Comparison of ENCODE assay signal across 8 cellular contexts in genomic region chr14:24311837-24312615, GRCh38. TPM values are rescaled to one million over a fixed set of nuclear protein-coding genes. Genes with fewer than 3 reads are reported as not detected.
DNase-seq lines count a peak whose midpoint lies in the region; ATAC-seq and TF ChIP-seq lines count a peak whose summit lies in the region.

No MANE protein-coding gene starts in this region.

- H3K9me3 Mint-ChIP-seq in progenitor cell of endocrine pancreas (ENCODE audit: low read depth) = no peaks in the 10 kb centered on the region

- peaks cover 63 to 83% of the 10 kb centered on the region in 2 donors for H3K4me1 ChIP-seq in duodenal mucosa (ENCODE audit: control insufficient read depth in 1 of 2, insufficient read depth in 2 of 2, low read length in 2 of 2)
- peaks cover 7% of the 10 kb centered on the region for H3K4me1 ChIP-seq in parathyroid adenoma

- H3K36me3 ChIP-seq in duodenal mucosa (ENCODE audit: control insufficient read depth in 1 of 2, insufficient read depth in 2 of 2, low read length in 2 of 2) = no peaks in the 10 kb centered on the region
- H3K36me3 ChIP-seq in parathyroid adenoma (ENCODE audit: control insufficient read depth, insufficient read depth, low read length) = no peaks in the 10 kb centered on the region

- H3K4me3 ChIP-seq in duodenal mucosa (ENCODE audit: low read depth in 1 of 2, low read length in 2 of 2) = peak overlapping the region; percentile 59 to 69
- H3K4me3 ChIP-seq in parathyroid adenoma (ENCODE audit: low read depth, low read length) = no peak overlapping the region

- no peak overlapping the region for H2AFZ ChIP-seq in parathyroid adenoma

- DNase-seq in COR-L47 (lab: John Stamatoyannopoulos, UW) (peak; percentile 8), MV-4-11 (lab: John Stamatoyannopoulos, UW) (peak; percentile 50), progenitor cell of endocrine pancreas (ENCODE audit: low spot score, unreplicated experiment) (no peak), DMS 273 (lab: John Stamatoyannopoulos, UW; ENCODE audit: unreplicated experiment) (no peak)
- DNase-seq in stimulated activated naive CD4-positive, alpha-beta T cell treated with Interleukin-2 at 50 U/mL for 16 hours (lab: John Stamatoyannopoulos, UW) = no peak

- H3K36me3 Mint-ChIP-seq in progenitor cell of endocrine pancreas (ENCODE audit: insufficient read depth) = no peaks in the 10 kb centered on the region

- peaks cover 0 to 5% of the 10 kb centered on the region in 2 donors for H3K27me3 ChIP-seq in duodenal mucosa (ENCODE audit: control insufficient read depth in 1 of 2, insufficient read depth in 2 of 2, low read length in 2 of 2)
- H3K27me3 ChIP-seq in parathyroid adenoma (ENCODE audit: control insufficient read depth, insufficient read depth, low read length) = no peaks in the 10 kb centered on the region

- H3K9me3 ChIP-seq in duodenal mucosa (ENCODE audit: control insufficient read depth in 1 of 2, low read length in 2 of 2) (no peaks in the 10 kb centered on the region), parathyroid adenoma (ENCODE audit: control insufficient read depth, low read length) (no peaks in the 10 kb centered on the region)

- H3K9ac ChIP-seq in duodenal mucosa (ENCODE audit: low read depth in 1 of 2, low read length in 2 of 2) (peak overlapping the region; percentile 55 to 61), parathyroid adenoma (no peak overlapping the region)

- TF ChIP-seq CTCF in parathyroid adenoma (IDR thresholded peaks at IDR 0.05) = no peak
- no peak for TF ChIP-seq CTCF in progenitor cell of endocrine pancreas (IDR thresholded peaks at IDR 0.05; ENCODE audit: unreplicated experiment)

- peak overlapping the region; percentile 71 for H3K27ac ChIP-seq in duodenal mucosa (ENCODE audit: low read depth, low read length)
- H3K27ac ChIP-seq in parathyroid adenoma = peak overlapping the region; percentile 68

- peaks cover 13% of the 10 kb centered on the region for H3K4me1 Mint-ChIP-seq in progenitor cell of endocrine pancreas (ENCODE audit: low read depth)

- H3K27ac Mint-ChIP-seq in progenitor cell of endocrine pancreas = no peak overlapping the region

- no peak overlapping the region for H3K4me2 ChIP-seq in parathyroid adenoma (ENCODE audit: low read length)

- no peak overlapping the region for H3K4me3 Mint-ChIP-seq in progenitor cell of endocrine pancreas (ENCODE audit: low read depth)

- no peak for ATAC-seq in HG03342 (IDR thresholded peaks at IDR 0.05; ENCODE audit: unreplicated experiment)

- peaks cover 11% of the 10 kb centered on the region for H3K27me3 Mint-ChIP-seq in progenitor cell of endocrine pancreas

- H3K79me2 ChIP-seq in parathyroid adenoma = no peaks in the 10 kb centered on the region

RNA-seq across cellular contexts. Expression of gene LTB4R, which starts 0.7 kb away (rescaled TPM):
- 8.4 TPM in 2 replicates for total RNA-seq in progenitor cell of endocrine pancreas

RNA-seq across cellular contexts. Expression of gene LTB4R2, which starts 2.1 kb away (rescaled TPM):
- 11.0 and 11.3 TPM in 2 replicates for total RNA-seq in progenitor cell of endocrine pancreas

RNA-seq across cellular contexts. Expression of gene CIDEB, which starts 4.2 kb away (rescaled TPM):
- 1.9 and 3.0 TPM in 2 replicates for total RNA-seq in progenitor cell of endocrine pancreas

RNA-seq across cellular contexts. Expression of gene NOP9, which starts 12.4 kb away (rescaled TPM):
- total RNA-seq in progenitor cell of endocrine pancreas = 32.4 and 32.6 TPM in 2 replicates

RNA-seq across cellular contexts. Expression of gene DHRS1, which starts 12.4 kb away (rescaled TPM):
- 33.4 and 34.4 TPM in 2 replicates for total RNA-seq in progenitor cell of endocrine pancreas

Comparison
In these comparisons a context has a peak if more than half of its experiments do, and no peak if none do; other contexts are left out.
1. DNase-seq: peak in COR-L47 (single experiment) and MV-4-11 (single experiment); none in progenitor cell of endocrine pancreas (single experiment), stimulated activated naive CD4-positive, alpha-beta T cell treated with Interleukin-2 at 50 U/mL for 16 hours (single experiment) and DMS 273 (single experiment).